ENCODE assay signal across 2 cellular contexts in genomic region chr9:73039253-73039915, GRCh38.
TF ChIP-seq lines count a peak whose summit lies in the region.

No MANE protein-coding gene starts in this region.

TF ChIP-seq in GM23338, 12 proteins besides CTCF, POLR2A, EP300 and RAD21:
- no peak for TF ChIP-seq REST (IDR thresholded peaks at IDR 0.05; ENCODE audit: unreplicated experiment)
- no peak for TF ChIP-seq ETS1 (IDR thresholded peaks at IDR 0.05)

TF ChIP-seq in liver, 16 proteins besides CTCF, POLR2A, EP300 and RAD21 (continued from another document):
- TF ChIP-seq ZBTB33 (IDR thresholded peaks at IDR 0.05) (no peak), TAF1 (conservative IDR thresholded peaks at IDR 0.05) (no peak), JUND (IDR thresholded peaks at IDR 0.05) (no peak), FOXA2 (IDR thresholded peaks at IDR 0.05) (no peak), REST (IDR thresholded peaks at IDR 0.05) (no peak), SP1 (IDR thresholded peaks at IDR 0.05) (peak; percentile 33), HNF4G (IDR thresholded peaks at IDR 0.05) (no peak), EGR1 (IDR thresholded peaks at IDR 0.05; ENCODE audit: low read depth in 2 of 2) (no peak)
